2 cellular contexts compared by ENCODE assay signal in the genomic region with DNA sequence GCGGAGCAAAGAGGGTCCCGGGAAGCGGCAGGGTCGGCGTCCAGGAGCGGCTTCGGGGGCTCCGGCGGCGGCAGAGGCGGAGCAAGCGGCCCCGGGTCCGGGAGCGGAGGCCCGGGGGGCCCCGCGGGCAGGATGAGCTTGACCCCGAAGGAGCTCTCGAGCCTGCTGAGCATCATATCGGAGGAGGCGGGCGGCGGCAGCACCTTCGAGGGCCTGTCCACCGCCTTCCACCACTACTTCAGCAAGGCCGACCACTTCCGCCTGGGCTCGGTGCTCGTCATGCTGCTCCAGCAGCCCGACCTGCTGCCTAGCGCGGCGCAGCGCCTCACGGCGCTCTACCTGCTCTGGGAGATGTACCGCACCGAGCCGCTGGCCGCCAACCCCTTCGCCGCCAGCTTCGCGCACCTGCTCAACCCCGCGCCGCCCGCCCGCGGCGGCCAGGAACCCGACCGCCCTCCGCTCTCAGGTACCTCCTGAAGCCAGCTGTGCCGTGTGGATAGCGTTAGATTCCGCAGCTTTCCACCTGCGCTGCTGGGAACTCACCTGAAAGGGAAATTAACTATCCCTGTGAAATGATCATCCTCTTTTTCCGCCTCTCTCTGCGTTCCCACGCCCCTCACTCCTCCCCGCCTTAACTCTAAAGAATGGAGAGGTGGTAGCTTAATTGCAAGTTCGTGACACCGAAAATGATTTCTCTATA.
TF ChIP-seq lines count a peak whose summit lies in the region.

No MANE protein-coding gene starts in this region.

TF ChIP-seq in WTC11, 78 proteins besides CTCF, POLR2A, EP300 and RAD21 (continued from another document and continues in another):
- TF ChIP-seq CREM (CRISPR knock-in tag; IDR thresholded peaks at IDR 0.05): 0 out of 2 replicates have a peak, but pooled peaks have one; percentile 4
- TF ChIP-seq, protein P1, sequence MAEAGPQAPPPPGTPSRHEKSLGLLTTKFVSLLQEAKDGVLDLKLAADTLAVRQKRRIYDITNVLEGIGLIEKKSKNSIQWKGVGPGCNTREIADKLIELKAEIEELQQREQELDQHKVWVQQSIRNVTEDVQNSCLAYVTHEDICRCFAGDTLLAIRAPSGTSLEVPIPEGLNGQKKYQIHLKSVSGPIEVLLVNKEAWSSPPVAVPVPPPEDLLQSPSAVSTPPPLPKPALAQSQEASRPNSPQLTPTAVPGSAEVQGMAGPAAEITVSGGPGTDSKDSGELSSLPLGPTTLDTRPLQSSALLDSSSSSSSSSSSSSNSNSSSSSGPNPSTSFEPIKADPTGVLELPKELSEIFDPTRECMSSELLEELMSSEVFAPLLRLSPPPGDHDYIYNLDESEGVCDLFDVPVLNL (CRISPR knock-in tag; IDR thresholded peaks at IDR 0.05; ENCODE audit: borderline replicate concordance, low read depth): no peak
- no peak for TF ChIP-seq OVOL2 (CRISPR knock-in tag; IDR thresholded peaks at IDR 0.05; ENCODE audit: borderline replicate concordance)
- no peak for TF ChIP-seq ZNF138 (CRISPR knock-in tag; conservative IDR thresholded peaks at IDR 0.05)
- TF ChIP-seq JAZF1 (CRISPR knock-in tag; IDR thresholded peaks at IDR 0.05): no peak
- TF ChIP-seq PRRX2 (CRISPR knock-in tag; IDR thresholded peaks at IDR 0.05): no peak
- TF ChIP-seq, protein P2, sequence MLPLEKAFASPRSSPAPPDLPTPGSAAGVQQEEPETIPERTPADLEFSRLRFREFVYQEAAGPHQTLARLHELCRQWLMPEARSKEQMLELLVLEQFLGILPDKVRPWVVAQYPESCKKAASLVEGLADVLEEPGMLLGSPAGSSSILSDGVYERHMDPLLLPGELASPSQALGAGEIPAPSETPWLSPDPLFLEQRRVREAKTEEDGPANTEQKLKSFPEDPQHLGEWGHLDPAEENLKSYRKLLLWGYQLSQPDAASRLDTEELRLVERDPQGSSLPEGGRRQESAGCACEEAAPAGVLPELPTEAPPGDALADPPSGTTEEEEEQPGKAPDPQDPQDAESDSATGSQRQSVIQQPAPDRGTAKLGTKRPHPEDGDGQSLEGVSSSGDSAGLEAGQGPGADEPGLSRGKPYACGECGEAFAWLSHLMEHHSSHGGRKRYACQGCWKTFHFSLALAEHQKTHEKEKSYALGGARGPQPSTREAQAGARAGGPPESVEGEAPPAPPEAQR (CRISPR knock-in tag; IDR thresholded peaks at IDR 0.05): no peak
- TF ChIP-seq FOXP1 (CRISPR knock-in tag; IDR thresholded peaks at IDR 0.05; ENCODE audit: borderline replicate concordance): no peak; the same call in 1 of the 2 replicates
- TF ChIP-seq, protein P3, sequence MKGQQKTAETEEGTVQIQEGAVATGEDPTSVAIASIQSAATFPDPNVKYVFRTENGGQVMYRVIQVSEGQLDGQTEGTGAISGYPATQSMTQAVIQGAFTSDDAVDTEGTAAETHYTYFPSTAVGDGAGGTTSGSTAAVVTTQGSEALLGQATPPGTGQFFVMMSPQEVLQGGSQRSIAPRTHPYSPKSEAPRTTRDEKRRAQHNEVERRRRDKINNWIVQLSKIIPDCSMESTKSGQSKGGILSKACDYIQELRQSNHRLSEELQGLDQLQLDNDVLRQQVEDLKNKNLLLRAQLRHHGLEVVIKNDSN (CRISPR knock-in tag; IDR thresholded peaks at IDR 0.05): no peak
- TF ChIP-seq, protein P4, sequence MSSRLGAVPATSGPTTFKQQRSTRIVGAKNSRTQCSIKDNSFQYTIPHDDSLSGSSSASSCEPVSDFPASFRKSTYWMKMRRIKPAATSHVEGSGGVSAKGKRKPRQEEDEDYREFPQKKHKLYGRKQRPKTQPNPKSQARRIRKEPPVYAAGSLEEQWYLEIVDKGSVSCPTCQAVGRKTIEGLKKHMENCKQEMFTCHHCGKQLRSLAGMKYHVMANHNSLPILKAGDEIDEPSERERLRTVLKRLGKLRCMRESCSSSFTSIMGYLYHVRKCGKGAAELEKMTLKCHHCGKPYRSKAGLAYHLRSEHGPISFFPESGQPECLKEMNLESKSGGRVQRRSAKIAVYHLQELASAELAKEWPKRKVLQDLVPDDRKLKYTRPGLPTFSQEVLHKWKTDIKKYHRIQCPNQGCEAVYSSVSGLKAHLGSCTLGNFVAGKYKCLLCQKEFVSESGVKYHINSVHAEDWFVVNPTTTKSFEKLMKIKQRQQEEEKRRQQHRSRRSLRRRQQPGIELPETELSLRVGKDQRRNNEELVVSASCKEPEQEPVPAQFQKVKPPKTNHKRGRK (CRISPR knock-in tag; IDR thresholded peaks at IDR 0.05; ENCODE audit: borderline replicate concordance): no peak
- TF ChIP-seq, protein P5, sequence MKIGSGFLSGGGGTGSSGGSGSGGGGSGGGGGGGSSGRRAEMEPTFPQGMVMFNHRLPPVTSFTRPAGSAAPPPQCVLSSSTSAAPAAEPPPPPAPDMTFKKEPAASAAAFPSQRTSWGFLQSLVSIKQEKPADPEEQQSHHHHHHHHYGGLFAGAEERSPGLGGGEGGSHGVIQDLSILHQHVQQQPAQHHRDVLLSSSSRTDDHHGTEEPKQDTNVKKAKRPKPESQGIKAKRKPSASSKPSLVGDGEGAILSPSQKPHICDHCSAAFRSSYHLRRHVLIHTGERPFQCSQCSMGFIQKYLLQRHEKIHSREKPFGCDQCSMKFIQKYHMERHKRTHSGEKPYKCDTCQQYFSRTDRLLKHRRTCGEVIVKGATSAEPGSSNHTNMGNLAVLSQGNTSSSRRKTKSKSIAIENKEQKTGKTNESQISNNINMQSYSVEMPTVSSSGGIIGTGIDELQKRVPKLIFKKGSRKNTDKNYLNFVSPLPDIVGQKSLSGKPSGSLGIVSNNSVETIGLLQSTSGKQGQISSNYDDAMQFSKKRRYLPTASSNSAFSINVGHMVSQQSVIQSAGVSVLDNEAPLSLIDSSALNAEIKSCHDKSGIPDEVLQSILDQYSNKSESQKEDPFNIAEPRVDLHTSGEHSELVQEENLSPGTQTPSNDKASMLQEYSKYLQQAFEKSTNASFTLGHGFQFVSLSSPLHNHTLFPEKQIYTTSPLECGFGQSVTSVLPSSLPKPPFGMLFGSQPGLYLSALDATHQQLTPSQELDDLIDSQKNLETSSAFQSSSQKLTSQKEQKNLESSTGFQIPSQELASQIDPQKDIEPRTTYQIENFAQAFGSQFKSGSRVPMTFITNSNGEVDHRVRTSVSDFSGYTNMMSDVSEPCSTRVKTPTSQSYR (CRISPR knock-in tag; IDR thresholded peaks at IDR 0.05): no peak
- TF ChIP-seq GTF2I (CRISPR knock-in tag; conservative IDR thresholded peaks at IDR 0.05): no peak
- no peak for TF ChIP-seq MXD4 (CRISPR knock-in tag; IDR thresholded peaks at IDR 0.05; ENCODE audit: borderline replicate concordance)
- no peak for TF ChIP-seq SMAD4 (CRISPR knock-in tag; IDR thresholded peaks at IDR 0.05)
- no peak for TF ChIP-seq TCF7 (CRISPR knock-in tag; IDR thresholded peaks at IDR 0.05; ENCODE audit: low read depth)

TF ChIP-seq in HepG2, 621 proteins besides CTCF, POLR2A, EP300 and RAD21 (continued from another document and continues in another):
- TF ChIP-seq, protein P6, sequence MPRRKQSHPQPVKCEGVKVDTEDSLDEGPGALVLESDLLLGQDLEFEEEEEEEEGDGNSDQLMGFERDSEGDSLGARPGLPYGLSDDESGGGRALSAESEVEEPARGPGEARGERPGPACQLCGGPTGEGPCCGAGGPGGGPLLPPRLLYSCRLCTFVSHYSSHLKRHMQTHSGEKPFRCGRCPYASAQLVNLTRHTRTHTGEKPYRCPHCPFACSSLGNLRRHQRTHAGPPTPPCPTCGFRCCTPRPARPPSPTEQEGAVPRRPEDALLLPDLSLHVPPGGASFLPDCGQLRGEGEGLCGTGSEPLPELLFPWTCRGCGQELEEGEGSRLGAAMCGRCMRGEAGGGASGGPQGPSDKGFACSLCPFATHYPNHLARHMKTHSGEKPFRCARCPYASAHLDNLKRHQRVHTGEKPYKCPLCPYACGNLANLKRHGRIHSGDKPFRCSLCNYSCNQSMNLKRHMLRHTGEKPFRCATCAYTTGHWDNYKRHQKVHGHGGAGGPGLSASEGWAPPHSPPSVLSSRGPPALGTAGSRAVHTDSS (CRISPR knock-in tag; conservative IDR thresholded peaks at IDR 0.05): 0 out of 2 replicates have a peak, but pooled peaks have one; percentile 13
- TF ChIP-seq ZNF333 (CRISPR knock-in tag; IDR thresholded peaks at IDR 0.05; ENCODE audit: borderline replicate concordance) (peak; percentile 22; the same call in 1 of the 2 replicates), ZNF263 (CRISPR knock-in tag; IDR thresholded peaks at IDR 0.05) (no peak), ZNF607 (CRISPR knock-in tag; IDR thresholded peaks at IDR 0.05; ENCODE audit: borderline replicate concordance) (no peak), ZNF431 (CRISPR knock-in tag; IDR thresholded peaks at IDR 0.05; ENCODE audit: borderline replicate concordance, low read depth) (peak; percentile 54; the same call in 1 of the 2 replicates), ZFP36L1 (CRISPR knock-in tag; IDR thresholded peaks at IDR 0.05) (no peak; the same call in 1 of the 2 replicates), NFKB2 (CRISPR knock-in tag; IDR thresholded peaks at IDR 0.05; ENCODE audit: borderline replicate concordance) (peak; percentile 83; the same call in 1 of the 2 replicates), KDM1A (CRISPR knock-in tag; IDR thresholded peaks at IDR 0.05) (no peak), KMT2A (CRISPR knock-in tag; IDR thresholded peaks at IDR 0.05) (peak; percentile 22), ZNF10 (CRISPR knock-in tag; IDR thresholded peaks at IDR 0.05; ENCODE audit: borderline replicate concordance, low read depth) (no peak), REL (CRISPR knock-in tag; conservative IDR thresholded peaks at IDR 0.05) (peak; percentile 28; the same call in 1 of the 2 replicates), ISL2 (CRISPR knock-in tag; IDR thresholded peaks at IDR 0.05) (peak; percentile 59; the same call in 1 of the 2 replicates), ZNF577 (CRISPR knock-in tag; IDR thresholded peaks at IDR 0.05; ENCODE audit: borderline replicate concordance, low read depth) (0 out of 2 replicates have a peak, but pooled peaks have one; percentile 26), ZNF331 (CRISPR knock-in tag; IDR thresholded peaks at IDR 0.05) (no peak; the same call in 1 of the 2 replicates), ZNF776 (CRISPR knock-in tag; IDR thresholded peaks at IDR 0.05) (no peak), SP5 (CRISPR knock-in tag; IDR thresholded peaks at IDR 0.05; ENCODE audit: borderline replicate concordance, low read depth) (no peak), BORCS8-MEF2B (CRISPR knock-in tag; IDR thresholded peaks at IDR 0.05) (no peak), ZFX (CRISPR knock-in tag; IDR thresholded peaks at IDR 0.05; ENCODE audit: low read depth) (peak; percentile 69), ZNF883 (CRISPR knock-in tag; IDR thresholded peaks at IDR 0.05; ENCODE audit: not compliant biosample characterization) (peak; percentile 58), ZNF207 (IDR thresholded peaks at IDR 0.05; ENCODE audit: borderline replicate concordance) (no peak), ZNF557 (CRISPR knock-in tag; IDR thresholded peaks at IDR 0.05) (peak; percentile 38; the same call in 1 of the 2 replicates), NAIF1 (CRISPR knock-in tag; IDR thresholded peaks at IDR 0.05; ENCODE audit: borderline replicate concordance) (no peak), ZNF136 (CRISPR knock-in tag; IDR thresholded peaks at IDR 0.05; ENCODE audit: low read depth) (peak; percentile 8; the same call in 1 of the 2 replicates), EEA1 (CRISPR knock-in tag; IDR thresholded peaks at IDR 0.05; ENCODE audit: borderline replicate concordance) (peak; percentile 83; the same call in 1 of the 2 replicates), CBX2 (IDR thresholded peaks at IDR 0.05; ENCODE audit: low read depth, low read length) (no peak), CBX2 (CRISPR knock-in tag; IDR thresholded peaks at IDR 0.05; ENCODE audit: low read depth) (peak; percentile 92; the same call in 1 of the 2 replicates), SALL1 (CRISPR knock-in tag; IDR thresholded peaks at IDR 0.05) (peak; percentile 2; the same call in 1 of the 2 replicates), ZNF572 (CRISPR knock-in tag; IDR thresholded peaks at IDR 0.05) (no peak), HMG20B (CRISPR knock-in tag; conservative IDR thresholded peaks at IDR 0.05) (no peak), ZMAT3 (CRISPR knock-in tag; conservative IDR thresholded peaks at IDR 0.05) (no peak; the same call in 1 of the 2 replicates), AHR (CRISPR knock-in tag; IDR thresholded peaks at IDR 0.05) (no peak)
- TF ChIP-seq, protein P7, sequence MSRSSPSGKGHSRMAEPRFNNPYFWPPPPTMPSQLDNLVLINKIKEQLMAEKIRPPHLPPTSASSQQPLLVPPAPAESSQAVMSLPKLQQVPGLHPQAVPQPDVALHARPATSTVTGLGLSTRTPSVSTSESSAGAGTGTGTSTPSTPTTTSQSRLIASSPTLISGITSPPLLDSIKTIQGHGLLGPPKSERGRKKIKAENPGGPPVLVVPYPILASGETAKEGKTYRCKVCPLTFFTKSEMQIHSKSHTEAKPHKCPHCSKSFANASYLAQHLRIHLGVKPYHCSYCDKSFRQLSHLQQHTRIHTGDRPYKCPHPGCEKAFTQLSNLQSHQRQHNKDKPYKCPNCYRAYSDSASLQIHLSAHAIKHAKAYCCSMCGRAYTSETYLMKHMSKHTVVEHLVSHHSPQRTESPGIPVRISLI (CRISPR knock-in tag; IDR thresholded peaks at IDR 0.05; ENCODE audit: borderline replicate concordance): no peak
- TF ChIP-seq, protein P8, sequence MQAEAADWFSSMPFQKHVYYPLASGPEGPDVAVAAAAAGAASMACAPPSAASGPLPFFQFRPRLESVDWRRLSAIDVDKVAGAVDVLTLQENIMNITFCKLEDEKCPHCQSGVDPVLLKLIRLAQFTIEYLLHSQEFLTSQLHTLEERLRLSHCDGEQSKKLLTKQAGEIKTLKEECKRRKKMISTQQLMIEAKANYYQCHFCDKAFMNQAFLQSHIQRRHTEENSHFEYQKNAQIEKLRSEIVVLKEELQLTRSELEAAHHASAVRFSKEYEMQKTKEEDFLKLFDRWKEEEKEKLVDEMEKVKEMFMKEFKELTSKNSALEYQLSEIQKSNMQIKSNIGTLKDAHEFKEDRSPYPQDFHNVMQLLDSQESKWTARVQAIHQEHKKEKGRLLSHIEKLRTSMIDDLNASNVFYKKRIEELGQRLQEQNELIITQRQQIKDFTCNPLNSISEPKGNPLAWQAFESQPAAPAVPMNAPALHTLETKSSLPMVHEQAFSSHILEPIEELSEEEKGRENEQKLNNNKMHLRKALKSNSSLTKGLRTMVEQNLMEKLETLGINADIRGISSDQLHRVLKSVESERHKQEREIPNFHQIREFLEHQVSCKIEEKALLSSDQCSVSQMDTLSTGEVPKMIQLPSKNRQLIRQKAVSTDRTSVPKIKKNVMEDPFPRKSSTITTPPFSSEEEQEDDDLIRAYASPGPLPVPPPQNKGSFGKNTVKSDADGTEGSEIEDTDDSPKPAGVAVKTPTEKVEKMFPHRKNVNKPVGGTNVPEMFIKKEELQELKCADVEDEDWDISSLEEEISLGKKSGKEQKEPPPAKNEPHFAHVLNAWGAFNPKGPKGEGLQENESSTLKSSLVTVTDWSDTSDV (CRISPR knock-in tag; IDR thresholded peaks at IDR 0.05): peak; percentile 64; the same call in 1 of the 2 replicates
- TF ChIP-seq, protein P9, sequence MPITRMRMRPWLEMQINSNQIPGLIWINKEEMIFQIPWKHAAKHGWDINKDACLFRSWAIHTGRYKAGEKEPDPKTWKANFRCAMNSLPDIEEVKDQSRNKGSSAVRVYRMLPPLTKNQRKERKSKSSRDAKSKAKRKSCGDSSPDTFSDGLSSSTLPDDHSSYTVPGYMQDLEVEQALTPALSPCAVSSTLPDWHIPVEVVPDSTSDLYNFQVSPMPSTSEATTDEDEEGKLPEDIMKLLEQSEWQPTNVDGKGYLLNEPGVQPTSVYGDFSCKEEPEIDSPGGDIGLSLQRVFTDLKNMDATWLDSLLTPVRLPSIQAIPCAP (CRISPR knock-in tag; IDR thresholded peaks at IDR 0.05; ENCODE audit: low read depth): no peak
- TF ChIP-seq, protein P10, sequence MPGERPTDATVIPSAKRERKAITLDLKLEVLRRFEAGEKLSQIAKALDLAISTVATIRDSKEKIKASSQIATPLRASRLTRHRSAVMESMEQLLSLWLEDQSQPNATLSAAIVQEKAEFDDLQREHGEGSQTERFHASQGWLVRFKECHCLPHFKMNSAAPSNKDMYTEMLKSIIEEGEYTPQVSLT (CRISPR knock-in tag; IDR thresholded peaks at IDR 0.05; ENCODE audit: borderline replicate concordance, low read depth): no peak
